In genomic region chr11:125300791-125301218, GRCh38 we compare ENCODE assay signal across 13 cellular contexts.
A peak's percentile ranks its signal among the peaks of the same experiment; 100 is the strongest.
DNase-seq lines count a peak whose midpoint lies in the region; ATAC-seq and TF ChIP-seq lines count a peak whose summit lies in the region.
"Had no signal": no experiment of that assay in that cellular context is flagged by ENCODE, and none has a peak within 500 bp of the region (broad histone marks: within the 10 kb centered on the region; RNA-seq: fewer than 3 reads in every experiment).

No MANE protein-coding gene starts in this region.

- H2BK15ac ChIP-seq in mesenchymal stem cell (ENCODE audit: low read depth, poor library complexity, severe bottlenecking), result no peak overlapping the region

- no peaks in the 10 kb centered on the region for H3K9me3 ChIP-seq in MG63
- H3K9me3 ChIP-seq in mesenchymal stem cell (ENCODE audit: control insufficient read depth, low read length), result no peaks in the 10 kb centered on the region
- no peaks in the 10 kb centered on the region for H3K9me3 ChIP-seq in stomach
- H3K9me3 ChIP-seq: Caco-2 had no signal

- no peak overlapping the region for H3K14ac ChIP-seq in mesenchymal stem cell (ENCODE audit: low read length in 2 of 2)

- peak overlapping the region; percentile 84 for H2AK5ac ChIP-seq in mesenchymal stem cell (ENCODE audit: low read length, severe bottlenecking)

- intact Hi-C loops in posterior vena cava (cut with DNase I) (no loop called here), stomach (cut with DNase I; ENCODE audit: low total_unique reads) (no loop called here)

- H3K9ac ChIP-seq in mesenchymal stem cell (ENCODE audit: low read length), result no peak overlapping the region

- DNase-seq in AG20443 (ENCODE audit: low spot score) (peak; percentile 74), MG63 (peak; percentile 76), coronary artery (ENCODE audit: low spot score) (no peak), mesenchymal stem cell (peak; percentile 73), posterior vena cava (ENCODE audit: low spot score) (no peak), NCI-H510A treated with DMSO at 0.1 percent for 48 hours (lab: John Stamatoyannopoulos, UW) (no peak), stomach (no peak)
- DNase-seq: activated effector memory CD4-positive, alpha-beta T cell treated with anti-CD3 and anti-CD28 coated beads, Interleukin-2, amount 50 U/mL, for 16 hours; nucleus accumbens; stimulated activated naive CD4-positive, alpha-beta T cell; T-helper 17 cell had no signal

- no peak overlapping the region for H3K4me2 ChIP-seq in mesenchymal stem cell (ENCODE audit: low read length, poor library complexity, severe bottlenecking)

- H2BK5ac ChIP-seq in mesenchymal stem cell (ENCODE audit: low read depth, low read length, poor library complexity, severe bottlenecking), result peak overlapping the region; percentile 11

- no peak overlapping the region for H2AFZ ChIP-seq in mesenchymal stem cell (ENCODE audit: low read depth, low read length)

- WGBS in mesenchymal stem cell, result 23% methylated on average over 3 of the region's 3 CpGs
- 26 to 50% (median 38%) methylated on average over 3 of the region's 3 CpGs for WGBS in stomach, 5 donors

- H2BK12ac ChIP-seq in mesenchymal stem cell (ENCODE audit: low read length in 2 of 2), result no peak overlapping the region

- peak overlapping the region; percentile 13 to 19 for H3K27ac ChIP-seq in coronary artery
- H3K27ac ChIP-seq in mesenchymal stem cell (ENCODE audit: low read length, poor library complexity, severe bottlenecking), result peak overlapping the region; percentile 67
- H3K27ac ChIP-seq in stomach, result peak overlapping the region in 1 of 5 donors; percentile 38

- no peak overlapping the region for H3K4me3 ChIP-seq in MG63
- no peak overlapping the region for H3K4me3 ChIP-seq in coronary artery
- H3K4me3 ChIP-seq in mesenchymal stem cell (ENCODE audit: insufficient read depth in 1 of 2, low read depth in 1 of 2, low read length in 2 of 2), result no peak overlapping the region
- no peak overlapping the region for H3K4me3 ChIP-seq in stomach

- H3K79me1 ChIP-seq in mesenchymal stem cell (replicated peaks; ENCODE audit: low read length, poor library complexity, severe bottlenecking), result peaks cover 35% of the 10 kb centered on the region

- H3K18ac ChIP-seq in mesenchymal stem cell (ENCODE audit: low read depth in 1 of 2, low read length in 2 of 2), result no peak overlapping the region

- H3K27me3 ChIP-seq in MG63 (no peaks in the 10 kb centered on the region), mesenchymal stem cell (ENCODE audit: control insufficient read depth in 1 of 2, insufficient read depth in 1 of 2, low read length in 2 of 2) (peaks cover 0 to 31% of the 10 kb centered on the region in 2 experiments), stomach (no peaks in the 10 kb centered on the region)

- H3K36me3 ChIP-seq in MG63 (peaks cover 2% of the 10 kb centered on the region), mesenchymal stem cell (ENCODE audit: control insufficient read depth in 1 of 2, insufficient read depth in 2 of 2, low read depth in 1 of 2, low read length in 2 of 2) (peaks cover 0 to 41% of the 10 kb centered on the region in 2 experiments), stomach (no peaks in the 10 kb centered on the region)

- H3K4me1 ChIP-seq in mesenchymal stem cell (ENCODE audit: control insufficient read depth, insufficient read depth, low read depth, low read length) (peaks cover 22% of the 10 kb centered on the region), stomach (peaks cover 0 to 14% (median 6%) of the 10 kb centered on the region in 4 donors)
- H3K4me1 ChIP-seq: Caco-2 had no signal

- H2BK120ac ChIP-seq in mesenchymal stem cell (ENCODE audit: low read depth, low read length), result no peak overlapping the region

- H4K8ac ChIP-seq in mesenchymal stem cell (ENCODE audit: low read length), result peak overlapping the region; percentile 24

- TF ChIP-seq CTCF in coronary artery (IDR thresholded peaks at IDR 0.05) (no peak), stomach (IDR thresholded peaks at IDR 0.05) (no peak)

- peak overlapping the region; percentile 10 for H4K91ac ChIP-seq in mesenchymal stem cell (ENCODE audit: low read length)

- no peak for TF ChIP-seq EP300 in stomach (IDR thresholded peaks at IDR 0.05)

- no peak overlapping the region for H3K23ac ChIP-seq in mesenchymal stem cell (ENCODE audit: low read length in 2 of 2)

- no peak overlapping the region for H3K4ac ChIP-seq in mesenchymal stem cell (ENCODE audit: low read depth in 1 of 2, low read length in 2 of 2)

- no peak for TF ChIP-seq POLR2A in stomach (IDR thresholded peaks at IDR 0.05)

- no peak for ATAC-seq in GM19324 (IDR thresholded peaks at IDR 0.05; ENCODE audit: low FRiP score, unreplicated experiment)
- ATAC-seq: T-helper 17 cell had no signal

Comparison
In these comparisons a context has a peak if more than half of its experiments do, and no peak if none do; other contexts are left out.
1. DNase-seq: peak in AG20443 (single experiment), MG63 (single experiment) and mesenchymal stem cell (single experiment); none in coronary artery (single experiment), posterior vena cava (single experiment), NCI-H510A treated with DMSO at 0.1 percent for 48 hours (single experiment) and stomach (single experiment).